ENCODE assay signal across 14 cellular contexts in genomic region chr2:103289101-103289725, GRCh38.
DNase-seq lines count a peak whose midpoint lies in the region; ATAC-seq and TF ChIP-seq lines count a peak whose summit lies in the region.
"Had no signal": no experiment of that assay in that cellular context is flagged by ENCODE, and none has a peak within 500 bp of the region (broad histone marks: within the 10 kb centered on the region; RNA-seq: fewer than 3 reads in every experiment).

No MANE protein-coding gene starts in this region.

- H3K4me3 ChIP-seq in mammary epithelial cell (replicated peaks in 1 of 3; ENCODE audit: insufficient read depth in 1 of 3, low read depth in 2 of 3, low read length in 3 of 3): no peak overlapping the region
- no peak overlapping the region for H3K4me3 ChIP-seq in hepatocyte
- H3K4me3 ChIP-seq: upper lobe of left lung had no signal

- intact Hi-C loops in MCF 10A (cut with micrococcal nuclease) (loop anchor here (10.0 kb wide), 1 partner anchor 1586 kb away; no protein-coding TSS in a partner anchor), mammary epithelial cell (cut with micrococcal nuclease) (no loop called here)

- no peak overlapping the region for H3K9ac ChIP-seq in mammary epithelial cell (ENCODE audit: insufficient read depth, low read length)

- no peak overlapping the region for H3K27ac Mint-ChIP-seq in MCF 10A (ENCODE audit: low read depth, unreplicated experiment)
- H3K27ac Mint-ChIP-seq in type B pancreatic cell: no peak overlapping the region
- H3K27ac Mint-ChIP-seq: activated T-cell treated with anti-CD3 and anti-CD28 coated beads, Interleukin-2, amount 50 U/mL, for 72 hours had no signal

- no peak overlapping the region for H3K4me3 Mint-ChIP-seq in MCF 10A (ENCODE audit: unreplicated experiment)
- H3K4me3 Mint-ChIP-seq in type B pancreatic cell: no peak overlapping the region
- H3K4me3 Mint-ChIP-seq: activated T-cell treated with anti-CD3 and anti-CD28 coated beads, Interleukin-2, amount 50 U/mL, for 72 hours had no signal

- H3K27me3 ChIP-seq in mammary epithelial cell (ENCODE audit: insufficient read depth, low read length) (no peaks in the 10 kb centered on the region), hepatocyte (no peaks in the 10 kb centered on the region)
- H3K27me3 ChIP-seq: upper lobe of left lung had no signal

- H3K27me3 Mint-ChIP-seq in MCF 10A (ENCODE audit: insufficient read depth, unreplicated experiment): peaks cover 96% of the 10 kb centered on the region
- H3K27me3 Mint-ChIP-seq in type B pancreatic cell: peaks cover 31% of the 10 kb centered on the region

- in situ Hi-C loops in mammary epithelial cell (cut with MboI; ENCODE audit: low sequenced_read_pairs in 2 of 2): no loop called here

- dilution Hi-C loops in mammary epithelial cell (cut with HindIII; ENCODE audit: low sequenced_read_pairs): no loop called here

- H4K20me1 ChIP-seq in mammary epithelial cell (ENCODE audit: insufficient read depth, low read length): no peaks in the 10 kb centered on the region
- H4K20me1 ChIP-seq in hepatocyte (ENCODE audit: insufficient read depth, poor library complexity, severe bottlenecking): no peaks in the 10 kb centered on the region

- CTCF ChIA-PET in MCF 10A (lab: Yijun Ruan, JAX) (interaction anchor here (0.6 to 0.9 kb wide), 3 partner anchors 125 to 1043 kb away, joined by 3 to 4 read pairs (median 3); no protein-coding TSS in a partner anchor), mammary epithelial cell (lab: Charles Lee; ENCODE audit: low non-redundant PET) (no interaction called here)

- H3K9me2 ChIP-seq in hepatocyte (replicated peaks; ENCODE audit: insufficient read depth): no peaks in the 10 kb centered on the region

- 30% methylated on average over 5 of the region's 5 CpGs for WGBS in mammary epithelial cell (ENCODE audit: low coverage, missing lambda C conversion rate)
- 38% methylated on average over 5 of the region's 5 CpGs for WGBS in hepatocyte (ENCODE audit: low lambda C conversion rate, missing lambda C conversion rate)

- no peak overlapping the region for H3K27ac ChIP-seq in mammary epithelial cell (ENCODE audit: insufficient read depth, low read depth, low read length)
- no peak overlapping the region for H3K27ac ChIP-seq in hepatocyte
- H3K27ac ChIP-seq: upper lobe of left lung had no signal

- no peak overlapping the region for H2AFZ ChIP-seq in mammary epithelial cell (ENCODE audit: low read depth, low read length)
- no peak overlapping the region for H2AFZ ChIP-seq in hepatocyte

- POLR2A ChIA-PET in MCF 10A (lab: Yijun Ruan, JAX): no interaction called here

- H3K9me3 Mint-ChIP-seq in MCF 10A (ENCODE audit: unreplicated experiment) (no peaks in the 10 kb centered on the region), type B pancreatic cell (no peaks in the 10 kb centered on the region)

- no peaks in the 10 kb centered on the region for H3K36me3 Mint-ChIP-seq in MCF 10A (ENCODE audit: insufficient read depth, unreplicated experiment)
- H3K36me3 Mint-ChIP-seq in type B pancreatic cell: no peaks in the 10 kb centered on the region

- ATAC-seq in GM18868 (IDR thresholded peaks at IDR 0.05; ENCODE audit: unreplicated experiment) (no peak), HG03196 (IDR thresholded peaks at IDR 0.05; ENCODE audit: unreplicated experiment) (no peak), HG02763 (IDR thresholded peaks at IDR 0.05; ENCODE audit: unreplicated experiment) (no peak)
- ATAC-seq: activated T-cell treated with anti-CD3 and anti-CD28 coated beads, Interleukin-2, amount 50 U/mL, for 72 hours had no signal

- H3K36me3 ChIP-seq in mammary epithelial cell (ENCODE audit: insufficient read depth, low read length) (no peaks in the 10 kb centered on the region), hepatocyte (replicated peaks; ENCODE audit: insufficient read depth, low read depth) (no peaks in the 10 kb centered on the region)
- H3K36me3 ChIP-seq: upper lobe of left lung had no signal

- H3K79me2 ChIP-seq in mammary epithelial cell (ENCODE audit: insufficient read depth, low read length) (no peaks in the 10 kb centered on the region), hepatocyte (no peaks in the 10 kb centered on the region)

- no peaks in the 10 kb centered on the region for H3K4me1 Mint-ChIP-seq in MCF 10A (ENCODE audit: insufficient read depth, unreplicated experiment)
- H3K4me1 Mint-ChIP-seq in type B pancreatic cell (ENCODE audit: unreplicated experiment): peaks cover 23% of the 10 kb centered on the region

- H3K4me1 ChIP-seq in mammary epithelial cell (ENCODE audit: insufficient read depth, low read length) (no peaks in the 10 kb centered on the region), hepatocyte (ENCODE audit: insufficient read depth) (peaks cover 5% of the 10 kb centered on the region)
- H3K4me1 ChIP-seq: upper lobe of left lung had no signal

- peak; percentile 11 for TF ChIP-seq CTCF in MCF 10A (IDR thresholded peaks at IDR 0.05; ENCODE audit: unreplicated experiment)
- no peak for TF ChIP-seq CTCF in mammary epithelial cell (conservative IDR thresholded peaks at IDR 0.05 in 1 of 2, IDR thresholded peaks at IDR 0.05 in 1 of 2; ENCODE audit: extremely low read depth in 1 of 2, insufficient read depth in 1 of 2, low read depth in 1 of 2, low read length in 2 of 2)
- TF ChIP-seq CTCF in hepatocyte (IDR thresholded peaks at IDR 0.05; ENCODE audit: poor library complexity): peak; percentile 54
- peak; percentile 61 for TF ChIP-seq CTCF in type B pancreatic cell (conservative IDR thresholded peaks at IDR 0.05)

- H3K4me2 ChIP-seq in mammary epithelial cell (ENCODE audit: insufficient read depth, low read depth, low read length): no peak overlapping the region
- H3K4me2 ChIP-seq in hepatocyte: no peak overlapping the region

- BruUV-seq in MCF 10A (replicated peaks; lab: Mats Ljungman, UMichigan) (no TSS peak), mammary epithelial cell (replicated peaks; lab: Mats Ljungman, UMichigan) (no TSS peak)

- H3K9me3 ChIP-seq in mammary epithelial cell (replicated peaks; ENCODE audit: insufficient read depth, low read length): peaks cover 2% of the 10 kb centered on the region
- H3K9me3 ChIP-seq in hepatocyte (ENCODE audit: low read depth): no peaks in the 10 kb centered on the region
- H3K9me3 ChIP-seq: upper lobe of left lung had no signal

- DNase-seq in MCF 10A (ENCODE audit: unreplicated experiment): peak; percentile 10
- no peak for DNase-seq in mammary epithelial cell
- DNase-seq in NCI-H82 treated with DMSO at 0.1 percent for 48 hours (lab: John Stamatoyannopoulos, UW; ENCODE audit: unreplicated experiment): peak; percentile 14
- DNase-seq in hepatocyte (ENCODE audit: low spot score): no peak
- no peak for DNase-seq in type B pancreatic cell (ENCODE audit: extremely low spot score, unreplicated experiment)
- DNase-seq: activated CD4-positive, CD25-positive, alpha-beta regulatory T cell; activated T-cell treated with anti-CD3 and anti-CD28 coated beads, Interleukin-2, amount 50 U/mL, for 72 hours; aorta; NCI-H146; Right ventricle myocardium superior; upper lobe of left lung had no signal

Comparison
In these comparisons a context has a peak if more than half of its experiments do, and no peak if none do; other contexts are left out.
1. DNase-seq: peak in MCF 10A (single experiment) and NCI-H82 treated with DMSO at 0.1 percent for 48 hours (single experiment); none in mammary epithelial cell (single experiment), hepatocyte (single experiment) and type B pancreatic cell (single experiment).
2. CTCF ChIP-seq: peak in MCF 10A (single experiment), hepatocyte (single experiment) and type B pancreatic cell (single experiment); none in mammary epithelial cell (0 of 2).